1 cellular context compared by ENCODE assay signal in the genomic region with DNA sequence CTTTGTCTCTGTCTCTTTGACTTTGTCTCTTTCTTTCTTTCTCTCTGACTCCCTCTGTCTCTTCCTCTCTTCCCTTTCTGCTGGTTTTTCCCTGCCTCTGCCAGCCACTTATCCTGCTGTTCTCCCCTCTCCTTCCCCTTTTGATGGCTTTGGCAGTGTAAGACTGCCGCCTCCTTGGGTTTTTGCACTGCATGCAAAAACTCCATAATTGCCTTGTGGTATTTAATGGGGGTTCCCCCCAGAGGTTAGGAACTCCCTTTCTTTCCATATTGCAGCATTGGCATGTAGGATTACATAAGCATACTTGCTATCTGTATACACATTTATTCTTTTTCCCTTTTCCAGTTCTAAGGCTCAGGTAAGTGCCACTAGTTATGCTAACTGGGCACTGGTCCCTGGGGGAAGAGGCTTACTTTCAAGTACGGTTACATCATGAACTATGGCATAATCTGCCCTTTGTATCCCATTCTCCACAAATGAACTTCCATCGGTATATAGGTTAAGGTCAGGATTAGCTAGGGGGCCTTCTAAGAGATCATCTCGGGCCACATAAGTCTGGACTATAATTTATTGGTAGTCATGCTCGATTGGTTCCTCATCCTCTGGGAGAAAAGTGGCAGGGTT.
TF ChIP-seq lines count a peak whose summit lies in the region.

No MANE protein-coding gene starts in this region.

TF ChIP-seq in liver, 16 proteins besides CTCF, POLR2A, EP300 and RAD21:
- peak; percentile 56 to 77 for TF ChIP-seq HNF4A (conservative IDR thresholded peaks at IDR 0.05)
- peak; percentile 42 to 70 for TF ChIP-seq RXRA (IDR thresholded peaks at IDR 0.05)
